8 cellular contexts compared by ENCODE assay signal in the genomic region with DNA sequence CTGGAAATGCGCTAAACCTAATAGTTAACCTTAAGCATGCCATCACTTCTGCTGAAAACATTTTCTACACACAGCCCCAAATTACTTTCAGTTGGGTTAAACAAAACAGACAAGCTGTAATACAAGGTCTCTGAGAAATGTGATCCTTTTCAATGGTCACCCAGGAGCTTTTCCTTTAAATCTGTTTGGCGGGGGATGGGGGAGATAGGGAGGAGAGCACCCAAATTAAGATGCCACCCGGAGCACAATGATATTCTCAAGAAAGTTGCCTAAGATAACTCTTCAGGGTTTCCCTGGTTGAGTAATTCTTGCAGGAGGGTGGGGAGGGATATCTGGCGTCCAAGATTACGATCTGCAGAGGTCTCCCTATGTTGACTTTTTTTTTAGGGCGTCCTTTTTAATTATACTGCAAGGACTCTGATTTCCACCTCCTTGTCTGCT. TPM values are rescaled to one million over a fixed set of nuclear protein-coding genes. Genes with fewer than 3 reads are reported as not detected.
DNase-seq lines count a peak whose midpoint lies in the region; ATAC-seq and TF ChIP-seq lines count a peak whose summit lies in the region.

No MANE protein-coding gene starts in this region.

- H2BK12ac ChIP-seq in neuronal stem cell (ENCODE audit: low read length) = peak overlapping the region; percentile 41

- no peak for ATAC-seq in HG03565 (IDR thresholded peaks at IDR 0.05; ENCODE audit: unreplicated experiment)

- H3K36me3 ChIP-seq in neuronal stem cell (replicated peaks in 1 of 2; ENCODE audit: control insufficient read depth in 2 of 2, insufficient read depth in 2 of 2, low read length in 2 of 2) = no peaks in the 10 kb centered on the region

- no CpG with 5 or more reads among the region's 6 CpGs for WGBS in neuronal stem cell (ENCODE audit: extremely low coverage in 2 of 2, insufficient read length in 2 of 2, insufficient replicate concordance in 1 of 2), 2 donors

- H2BK120ac ChIP-seq in neuronal stem cell (ENCODE audit: low read depth, low read length) = no peak overlapping the region

- no peaks in the 10 kb centered on the region for H3K79me1 ChIP-seq in neuronal stem cell (ENCODE audit: low read depth, low read length)

- peaks cover 0 to 19% (median 0%) of the 10 kb centered on the region in 3 experiments for H3K27me3 ChIP-seq in neuronal stem cell (ENCODE audit: control insufficient read depth in 3 of 3, insufficient read depth in 3 of 3, low read depth in 1 of 3, low read length in 3 of 3)

- H3K27ac ChIP-seq in neuronal stem cell (replicated peaks; ENCODE audit: low read length) = peak overlapping the region; percentile 85

- H2AK5ac ChIP-seq in neuronal stem cell (ENCODE audit: low read depth, low read length) = no peak overlapping the region

- TF ChIP-seq CTCF in epithelial cell of esophagus (IDR thresholded peaks at IDR 0.05; ENCODE audit: insufficient read depth, low read depth, low read length, missing control alignments) = no peak

- H3K18ac ChIP-seq in neuronal stem cell (ENCODE audit: low read length) = peak overlapping the region; percentile 95

- H3K9ac ChIP-seq in neuronal stem cell (ENCODE audit: low read depth, low read length, poor library complexity) = no peak overlapping the region

- H4K8ac ChIP-seq in neuronal stem cell (ENCODE audit: low read depth, low read length) = no peak overlapping the region

- no peak overlapping the region for H2BK5ac ChIP-seq in neuronal stem cell (ENCODE audit: low read length)

- no peak overlapping the region for H4K91ac ChIP-seq in neuronal stem cell (ENCODE audit: low read depth, low read length, poor library complexity)

- peak overlapping the region; percentile 97 for H2AFZ ChIP-seq in neuronal stem cell (ENCODE audit: low read length)

- peaks cover 4 to 6% of the 10 kb centered on the region in 2 donors for H3K4me1 ChIP-seq in neuronal stem cell (ENCODE audit: control insufficient read depth in 2 of 2, insufficient read depth in 1 of 2, low read depth in 1 of 2, low read length in 2 of 2)

- peak; percentile 45 for DNase-seq in DMS53 (lab: John Stamatoyannopoulos, UW)
- no peak for DNase-seq in DMS53 treated with DMSO at 0.1 percent for 48 hours (lab: John Stamatoyannopoulos, UW; ENCODE audit: unreplicated experiment)
- DNase-seq in RKO (ENCODE audit: low spot score) = peak; percentile 22
- DNase-seq in epithelial cell of esophagus (ENCODE audit: low read depth) = peak; percentile 43
- peak; percentile 15 for DNase-seq in neuronal stem cell (ENCODE audit: low spot score)
- DNase-seq in activated CD4-positive, CD25-positive, alpha-beta regulatory T cell (lab: John Stamatoyannopoulos, UW) = no peak
- no peak for DNase-seq in activated effector memory CD4-positive, alpha-beta T cell treated with Interleukin-2 at 50 U/mL for 16 hours

- H3K23ac ChIP-seq in neuronal stem cell (ENCODE audit: low read depth, low read length, poor library complexity) = peak overlapping the region; percentile 74

- H3K4ac ChIP-seq in neuronal stem cell (ENCODE audit: low read length) = no peak overlapping the region

- no peak overlapping the region for H2BK15ac ChIP-seq in neuronal stem cell (ENCODE audit: low read length)

- H3K4me2 ChIP-seq in neuronal stem cell (ENCODE audit: insufficient read depth, low read length, poor library complexity, severe bottlenecking) = peak overlapping the region; percentile 71

- H3K14ac ChIP-seq in neuronal stem cell (ENCODE audit: low read length) = no peak overlapping the region

- H3K9me3 ChIP-seq in neuronal stem cell (replicated peaks in 1 of 2; ENCODE audit: control insufficient read depth in 2 of 2, insufficient read depth in 1 of 2, low read depth in 1 of 2, low read length in 2 of 2) = no peaks in the 10 kb centered on the region

- H3K4me3 ChIP-seq in epithelial cell of esophagus (ENCODE audit: low read length) (peak overlapping the region; percentile 68), neuronal stem cell (ENCODE audit: low read length in 2 of 2) (peak overlapping the region; percentile 78 to 99)

RNA-seq across cellular contexts. Expression of a gene that starts 1.0 kb away (rescaled TPM):
- 6.6 TPM for polyA plus RNA-seq in neuronal stem cell (2013, experiment 1 of 2)
- polyA plus RNA-seq in neuronal stem cell (2013, experiment 2 of 2) = 6.5 TPM

Comparison
In these comparisons a context has a peak if more than half of its experiments do, and no peak if none do; other contexts are left out.
1. DNase-seq: peak in DMS53 (single experiment), RKO (single experiment), epithelial cell of esophagus (single experiment) and neuronal stem cell (single experiment); none in DMS53 treated with DMSO at 0.1 percent for 48 hours (single experiment), activated CD4-positive, CD25-positive, alpha-beta regulatory T cell (0 of 4) and activated effector memory CD4-positive, alpha-beta T cell treated with Interleukin-2 at 50 U/mL for 16 hours (single experiment).